Comparison of ENCODE assay signal across 8 cellular contexts in genomic region chr1:50967416-50968020, GRCh38. TPM values are rescaled to one million over a fixed set of nuclear protein-coding genes. Genes with fewer than 3 reads are reported as not detected.
DNase-seq lines count a peak whose midpoint lies in the region; ATAC-seq, FAIRE-seq and TF ChIP-seq lines count a peak whose summit lies in the region.

No MANE protein-coding gene starts in this region.

- no peaks in the 10 kb centered on the region for H3K9me2 ChIP-seq in OCI-LY1 (ENCODE audit: low read depth, low read length)

- no peak for FAIRE-seq in GM12891 (lab: Jason Lieb, UNC)

- H3K27me3 Mint-ChIP-seq in effector memory CD8-positive, alpha-beta T cell = no peaks in the 10 kb centered on the region

- H3F3A ChIP-seq in OCI-LY1 (ENCODE audit: insufficient read depth, low read length) = no peaks in the 10 kb centered on the region

- H2AFZ ChIP-seq in OCI-LY1 (ENCODE audit: low read length) = 0 out of 2 replicates have a peak overlapping the region, but pooled peaks have one; percentile 8
- H2AFZ ChIP-seq in neuron (ENCODE audit: low read depth, low read length) = peak overlapping the region; percentile 82

- H3K4me1 ChIP-seq in heart right ventricle = peaks cover 0 to 36% (median 16%) of the 10 kb centered on the region in 9 donors
- peaks cover 15% of the 10 kb centered on the region for H3K4me1 ChIP-seq in OCI-LY1 (ENCODE audit: insufficient read depth, low read length, severe bottlenecking)
- peaks cover 20% of the 10 kb centered on the region for H3K4me1 ChIP-seq in neuron (ENCODE audit: insufficient read depth, low read length)

- H3K4me3 ChIP-seq in heart right ventricle (peak overlapping the region; percentile 70 to 95 (median 82)), OCI-LY1 (ENCODE audit: low read depth, low read length, poor library complexity, severe bottlenecking) (peak overlapping the region; percentile 89), neuron (ENCODE audit: low read length) (peak overlapping the region; percentile 63)

- peaks cover 16% of the 10 kb centered on the region for H3K36me3 Mint-ChIP-seq in effector memory CD8-positive, alpha-beta T cell (ENCODE audit: insufficient read depth)

- H3K4me1 Mint-ChIP-seq in effector memory CD8-positive, alpha-beta T cell (ENCODE audit: low read depth in 2 of 2) = peaks cover 15 to 20% of the 10 kb centered on the region in 2 donors

- TF ChIP-seq CTCF in heart right ventricle (IDR thresholded peaks at IDR 0.05) (no peak), OCI-LY1 (IDR thresholded peaks at IDR 0.05; ENCODE audit: low read length) (no peak; the same call in 1 of the 2 replicates)

- no peak for ATAC-seq in heart right ventricle
- no peak for ATAC-seq in effector memory CD8-positive, alpha-beta T cell (replicated peaks)

- DNase-seq in heart right ventricle (no peak), cardiac septum (ENCODE audit: low spot score) (no peak), T-helper 9 cell (no peak), GM12891 (ENCODE audit: insufficient read length, low spot score) (no peak), NCI-H226 (no peak)
- DNase-seq in effector memory CD8-positive, alpha-beta T cell = no peak

- H3K27ac Mint-ChIP-seq in effector memory CD8-positive, alpha-beta T cell = peak overlapping the region; percentile 91 to 95

- peak overlapping the region; percentile 99 for H3K9ac ChIP-seq in OCI-LY1 (ENCODE audit: low read length)

- peak overlapping the region; percentile 95 to 99 (median 97) for H3K27ac ChIP-seq in heart right ventricle
- peak overlapping the region; percentile 95 for H3K27ac ChIP-seq in OCI-LY1 (ENCODE audit: low read depth, low read length, poor library complexity, severe bottlenecking)

- WGBS in heart right ventricle, 2 donors = 31 to 36% methylated on average over 8 of the region's 8 CpGs

- TF ChIP-seq POLR2A in GM12891 (IDR thresholded peaks at IDR 0.05; ENCODE audit: low read depth, low read length) = no peak

- H4K20me1 ChIP-seq in OCI-LY1 (ENCODE audit: insufficient read depth, low read length) = no peaks in the 10 kb centered on the region

- no peaks in the 10 kb centered on the region for H3K9me3 Mint-ChIP-seq in effector memory CD8-positive, alpha-beta T cell

- no peaks in the 10 kb centered on the region for H3K36me3 ChIP-seq in heart right ventricle
- H3K36me3 ChIP-seq in OCI-LY1 (ENCODE audit: insufficient read depth, low read length) = peaks cover 21% of the 10 kb centered on the region
- H3K36me3 ChIP-seq in neuron (ENCODE audit: insufficient read depth, low read length) = no peaks in the 10 kb centered on the region

- H3K9me3 ChIP-seq in heart right ventricle = no peaks in the 10 kb centered on the region
- H3K9me3 ChIP-seq in OCI-LY1 (ENCODE audit: low read length) = no peaks in the 10 kb centered on the region
- no peaks in the 10 kb centered on the region for H3K9me3 ChIP-seq in neuron (ENCODE audit: low read length)

- H3K4me2 ChIP-seq in OCI-LY1 (ENCODE audit: low read length) = peak overlapping the region; percentile 89

- H3K4me3 Mint-ChIP-seq in effector memory CD8-positive, alpha-beta T cell = peak overlapping the region; percentile 95

- H3K27me3 ChIP-seq in heart right ventricle = no peaks in the 10 kb centered on the region
- no peaks in the 10 kb centered on the region for H3K27me3 ChIP-seq in OCI-LY1 (ENCODE audit: insufficient read depth, low read length)
- H3K27me3 ChIP-seq in neuron (ENCODE audit: insufficient read depth, low read length) = peaks cover 2% of the 10 kb centered on the region

- peaks cover 36% of the 10 kb centered on the region for H3K79me2 ChIP-seq in OCI-LY1 (ENCODE audit: insufficient read depth, low read length)

- intact Hi-C loops in heart right ventricle (cut with DNase I) (loop anchor here in 1 of 10 donors (5.0 kb wide), 1 partner anchor 190 kb away; no protein-coding TSS in a partner anchor), cardiac septum (cut with DNase I) (loop anchor here (1.0 to 10.0 kb wide), 5 partner anchors 7 to 1087 kb away; partner anchors contain the start of genes BTF3L4, FAF1, RNF11 and TXNDC12)

TF ChIP-seq in GM12891, 5 proteins besides CTCF, POLR2A, EP300 and RAD21:
- TF ChIP-seq POU2F2 (IDR thresholded peaks at IDR 0.05; ENCODE audit: low read depth, low read length) (no peak), POLR2AphosphoS5 (IDR thresholded peaks at IDR 0.05; ENCODE audit: low read depth, low read length) (no peak), TAF1 (IDR thresholded peaks at IDR 0.05; ENCODE audit: low read depth, low read length) (no peak), SPI1 (IDR thresholded peaks at IDR 0.05; ENCODE audit: low read depth, low read length) (no peak), PAX5 (IDR thresholded peaks at IDR 0.05; ENCODE audit: insufficient read depth, low read length, severe bottlenecking) (no peak)

RNA-seq across cellular contexts. Expression of gene CDKN2C, which starts 2.5 kb away (rescaled TPM):
- 10 to 100 TPM in 9 of 10 donors, 1 to 10 TPM in 1; 8.2 to 26.3 (median 12.8) TPM for total RNA-seq in heart right ventricle
- 10 to 100 TPM in 1 of 2 donors, 1 to 10 TPM in 1; 9.1 to 11.3 TPM for polyA plus RNA-seq in heart right ventricle
- total RNA-seq in cardiac septum = 9.8 TPM
- 27.9 TPM for polyA plus RNA-seq in GM12891 (2012; ENCODE audit: low read depth, missing spikeins)

RNA-seq across cellular contexts. Expression of gene FAF1, which starts 7.5 kb away (rescaled TPM):
- total RNA-seq in heart right ventricle = 100 to 1,000 TPM in 1 of 10 donors, 10 to 100 TPM in 9; 81.4 to 102 (median 90.8) TPM
- polyA plus RNA-seq in heart right ventricle = 10 to 100 TPM; 30.9 to 62.3 TPM
- 81.0 TPM for total RNA-seq in cardiac septum
- 62.2 TPM for polyA plus RNA-seq in GM12891 (2012; ENCODE audit: low read depth, missing spikeins)
